9 cellular contexts compared by ENCODE assay signal in genomic region chr11:206002-206384, GRCh38. TPM values are rescaled to one million over a fixed set of nuclear protein-coding genes. Genes with fewer than 3 reads are reported as not detected.
DNase-seq lines count a peak whose midpoint lies in the region; ATAC-seq and TF ChIP-seq lines count a peak whose summit lies in the region.
"Had no signal": no experiment of that assay in that cellular context is flagged by ENCODE, and none has a peak within 500 bp of the region (broad histone marks: within the 10 kb centered on the region; RNA-seq: fewer than 3 reads in every experiment).

No MANE protein-coding gene starts in this region.

- H3K36me3 Mint-ChIP-seq in GM23338 (ENCODE audit: low read depth) = peaks cover 37% of the 10 kb centered on the region

- H4K20me1 ChIP-seq in GM23338 (replicated peaks; ENCODE audit: insufficient read depth) = peaks cover 4% of the 10 kb centered on the region

- DNase-seq in GM23338 (ENCODE audit: low spot score) (no peak), right atrium auricular region (ENCODE audit: low spot score) (no peak), putamen (ENCODE audit: low spot score) (no peak), NCI-H1105 treated with DMSO at 0.1 percent for 48 hours (lab: John Stamatoyannopoulos, UW) (no peak)
- peak; percentile 50 for DNase-seq in activated CD8-positive, alpha-beta memory T cell treated with anti-CD3 and anti-CD28 coated beads, Interleukin-2, amount 50 U/mL, for 48 hours
- DNase-seq: GOT3 had no signal

- H3K27me3 ChIP-seq in GM23338 (ENCODE audit: insufficient read depth) = no peaks in the 10 kb centered on the region
- no peaks in the 10 kb centered on the region for H3K27me3 ChIP-seq in right atrium auricular region

- peaks cover 12% of the 10 kb centered on the region; the same call in 1 of the 2 replicates for H3K4me1 ChIP-seq in GM23338 (ENCODE audit: insufficient read depth)
- peaks cover 0 to 62% of the 10 kb centered on the region in 2 donors for H3K4me1 ChIP-seq in right atrium auricular region

- H3K36me3 ChIP-seq in GM23338 (ENCODE audit: insufficient read depth) = no peaks in the 10 kb centered on the region
- peaks cover 50% of the 10 kb centered on the region for H3K36me3 ChIP-seq in right atrium auricular region

- no peak for ATAC-seq in GM23338
- ATAC-seq in GM21717 (IDR thresholded peaks at IDR 0.05; ENCODE audit: unreplicated experiment) = no peak
- ATAC-seq in HG03025 (IDR thresholded peaks at IDR 0.05; ENCODE audit: low FRiP score, unreplicated experiment) = no peak

- H3K27ac ChIP-seq in GM23338 (ENCODE audit: low read depth) (no peak overlapping the region), right atrium auricular region (peak overlapping the region; percentile 95 to 99), skin epidermis (peak overlapping the region in 11 of 21 experiments; percentile 93 to 99 (median 97))

- peaks cover 27% of the 10 kb centered on the region for H3K79me2 ChIP-seq in GM23338 (replicated peaks; ENCODE audit: insufficient read depth)

- H3K9me3 Mint-ChIP-seq in GM23338 = no peaks in the 10 kb centered on the region

- peaks cover 8% of the 10 kb centered on the region; the same call in 2 of the 3 replicates for H3K4me1 Mint-ChIP-seq in GM23338

- H3K9me2 ChIP-seq in GM23338 (ENCODE audit: insufficient read depth) = no peaks in the 10 kb centered on the region

- TF ChIP-seq CTCF in GM23338 (conservative IDR thresholded peaks at IDR 0.05; ENCODE audit: low read depth in 2 of 2) = no peak
- no peak for TF ChIP-seq CTCF in right atrium auricular region (IDR thresholded peaks at IDR 0.05)

- H2AFZ ChIP-seq in GM23338 = no peak overlapping the region

- H3K4me2 ChIP-seq in GM23338 = peak overlapping the region; percentile 100

- peaks cover 14% of the 10 kb centered on the region for H3K27me3 Mint-ChIP-seq in GM23338 (ENCODE audit: insufficient read depth, low read depth, poor library complexity)

- H3K27ac Mint-ChIP-seq in GM23338 = no peak overlapping the region

- peaks cover 9% of the 10 kb centered on the region for H3F3A ChIP-seq in GM23338 (replicated peaks; ENCODE audit: low read depth)

- H3K4me3 ChIP-seq in GM23338 (peak overlapping the region; percentile 96), right atrium auricular region (peak overlapping the region; percentile 95 to 98), skin epidermis (peak overlapping the region; percentile 66 to 99 (median 94))

- peak overlapping the region; percentile 99 for H3K4me3 Mint-ChIP-seq in GM23338

- H3K9me3 ChIP-seq in right atrium auricular region = no peaks in the 10 kb centered on the region

TF ChIP-seq in GM23338, 12 proteins besides CTCF, POLR2A, EP300 and RAD21:
- TF ChIP-seq ZNF331 (CRISPR knock-in tag; IDR thresholded peaks at IDR 0.05; ENCODE audit: low read depth) (no peak), ZNF114 (CRISPR knock-in tag; IDR thresholded peaks at IDR 0.05) (no peak), CREB1 (CRISPR knock-in tag; IDR thresholded peaks at IDR 0.05; ENCODE audit: low read depth) (no peak)

RNA-seq across cellular contexts. Expression of gene BET1L, which starts 1.2 kb away (rescaled TPM):
- 19.5 and 20.5 TPM in 2 replicates for total RNA-seq in GM23338 (2014; rRNA removed; shearing (Covaris generic))
- polyA plus RNA-seq in GM23338 (2016; fragmentation: Nextera tagmentation; extraction: Ambion mirVana) = 15.2 and 22.8 TPM in 2 replicates
- 10 to 100 TPM; 20.7 to 25.9 TPM for total RNA-seq in right atrium auricular region

RNA-seq across cellular contexts. Expression of gene RIC8A, which starts 1.5 kb away (rescaled TPM):
- total RNA-seq in GM23338 (2014; rRNA removed; shearing (Covaris generic)) = 65.5 and 81.3 TPM in 2 replicates
- polyA plus RNA-seq in GM23338 (2016; fragmentation: Nextera tagmentation; extraction: Ambion mirVana) = 23.6 and 27.3 TPM in 2 replicates
- 100 to 1,000 TPM in 1 of 2 donors, 10 to 100 TPM in 1; 68.0 to 101 TPM for total RNA-seq in right atrium auricular region

RNA-seq across cellular contexts. Expression of gene SCGB1C1, which starts 13.1 kb away (rescaled TPM):
- total RNA-seq in GM23338 (2014; rRNA removed; shearing (Covaris generic)) = not detected in 2 replicates
- not detected in 2 replicates for polyA plus RNA-seq in GM23338 (2016; fragmentation: Nextera tagmentation; extraction: Ambion mirVana)
- not detected for total RNA-seq in right atrium auricular region

RNA-seq across cellular contexts. Expression of gene SIRT3, which starts 30.1 kb away (rescaled TPM):
- 5.2 and 7.0 TPM in 2 replicates for total RNA-seq in GM23338 (2014; rRNA removed; shearing (Covaris generic))
- polyA plus RNA-seq in GM23338 (2016; fragmentation: Nextera tagmentation; extraction: Ambion mirVana) = 8.9 and 11.4 TPM in 2 replicates
- total RNA-seq in right atrium auricular region = 10 to 100 TPM; 18.3 to 31.4 TPM

RNA-seq across cellular contexts. Expression of gene PSMD13, which starts 30.8 kb away (rescaled TPM):
- 99.9 and 111 TPM in 2 replicates for total RNA-seq in GM23338 (2014; rRNA removed; shearing (Covaris generic))
- 114 and 116 TPM in 2 replicates for polyA plus RNA-seq in GM23338 (2016; fragmentation: Nextera tagmentation; extraction: Ambion mirVana)
- total RNA-seq in right atrium auricular region = 10 to 100 TPM; 75.3 to 80.3 TPM
